In the genomic region with DNA sequence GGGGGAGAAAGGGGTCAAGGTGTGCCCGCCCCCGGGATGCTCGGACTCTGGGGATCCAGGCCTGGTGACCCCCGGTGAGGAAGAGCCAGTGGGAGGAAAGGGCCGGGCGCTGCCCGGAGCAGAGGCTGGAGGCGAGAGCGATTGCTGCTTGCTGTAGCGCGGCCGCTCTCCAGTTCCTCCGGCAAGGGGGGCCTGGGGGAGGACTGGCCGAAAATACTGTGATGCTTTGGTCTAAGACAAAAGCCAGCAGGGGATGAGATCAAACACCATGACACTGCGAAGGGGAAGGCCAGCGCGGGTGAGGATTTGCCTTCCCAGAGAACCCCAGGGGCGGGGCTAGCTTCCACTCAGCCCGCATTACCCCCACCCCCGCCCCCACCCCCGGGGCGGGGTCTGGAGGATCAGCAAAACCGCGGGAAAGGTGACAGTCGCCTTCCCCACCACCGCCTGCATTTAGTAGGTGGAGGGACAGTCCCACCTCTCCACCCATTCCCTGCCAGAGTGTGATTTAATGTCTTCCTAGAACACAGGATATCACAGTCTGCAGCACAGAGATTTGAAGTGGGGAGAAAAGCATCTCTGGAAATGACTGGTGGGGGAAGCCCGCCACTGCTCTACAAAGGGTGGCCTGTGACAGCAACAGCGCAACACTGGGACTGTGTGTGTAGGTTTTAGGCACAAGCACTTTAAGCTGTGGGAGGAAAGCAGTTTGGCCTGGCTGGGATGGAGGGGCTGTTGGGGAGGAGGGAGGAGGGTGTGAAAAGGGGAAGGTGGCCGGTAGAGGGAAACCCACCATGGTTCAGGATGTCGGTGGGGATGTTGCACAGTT, we compare ENCODE assay signal across 8 cellular contexts. TPM values are rescaled to one million over a fixed set of nuclear protein-coding genes. Genes with fewer than 3 reads are reported as not detected.
DNase-seq lines count a peak whose midpoint lies in the region; ATAC-seq, FAIRE-seq and TF ChIP-seq lines count a peak whose summit lies in the region.

No MANE protein-coding gene starts in this region.

- peak in 1 of 2 experiments; percentile 75; a peak in 2 of 4 replicates for TF ChIP-seq EP300 in GM12878 (IDR thresholded peaks at IDR 0.05; ENCODE audit: borderline replicate concordance in 1 of 2, control insufficient read depth in 1 of 2, low read depth in 2 of 2, low read length in 2 of 2)

- RAD21 ChIA-PET in GM12878 (lab: Charles Lee; ENCODE audit: unreplicated experiment), result no interaction called here

- peak overlapping the region; percentile 56; the same call in 1 of the 2 replicates for H3K9ac ChIP-seq in GM12878 (ENCODE audit: control insufficient read depth, insufficient read depth, low read length)

- CTCF ChIA-PET in GM12878 (lab: Yijun Ruan, JAX), result interaction anchor here (0.7 to 1.0 kb wide), 2 partner anchors 15 to 100 kb away, joined by 3 to 4 read pairs; no protein-coding TSS in a partner anchor

- no peaks in the 10 kb centered on the region for H3K36me3 ChIP-seq in GM12878 (ENCODE audit: control insufficient read depth in 2 of 2, insufficient read depth in 2 of 2, low read length in 1 of 2)

- TF ChIP-seq POLR2A in GM12891 (IDR thresholded peaks at IDR 0.05; ENCODE audit: low read depth, low read length) (no peak), GM12878 (IDR thresholded peaks at IDR 0.05; ENCODE audit: low read depth, low read length) (no peak)

- SMC1A ChIA-PET in GM12878 (lab: Charles Lee; ENCODE audit: uncharacterized antibody, unreplicated experiment), result interaction anchor here (0.8 kb wide), 1 partner anchor 10 kb away, joined by 3 read pairs; no protein-coding TSS in a partner anchor

- no peak for FAIRE-seq in GM12891 (lab: Jason Lieb, UNC)
- FAIRE-seq in GM12878 (lab: Jason Lieb, UNC), result peak; percentile 88

- in situ Hi-C loops in GM12878 (cut with MboI), result no loop called here

- H4K20me1 ChIP-seq in GM12878 (ENCODE audit: control insufficient read depth, insufficient read depth), result no peaks in the 10 kb centered on the region

- 3% methylated on average over 26 of the region's 30 CpGs for WGBS in GM12878 (ENCODE audit: insufficient coverage, insufficient replicate concordance, low lambda C conversion rate, missing lambda C conversion rate)

- H3K27ac ChIP-seq in GM12878 (ENCODE audit: control insufficient read depth, insufficient read depth), result no peak overlapping the region

- no peaks in the 10 kb centered on the region for H3K9me3 ChIP-seq in GM12878 (replicated peaks; ENCODE audit: control insufficient read depth, insufficient read depth, low read length)

- no TSS peak for BruUV-seq in GM12878 (replicated peaks; lab: Mats Ljungman, UMichigan)

- DNase-seq in GM12891 (ENCODE audit: insufficient read length, low spot score), result peak; percentile 76
- DNase-seq in NCI-H146 treated with DMSO at 0.1 percent for 48 hours (lab: John Stamatoyannopoulos, UW; ENCODE audit: unreplicated experiment), result peak; percentile 61
- DNase-seq in T1000 (lab: John Stamatoyannopoulos, UW), result peak; percentile 69
- DNase-seq in GM12878 (ENCODE audit: low read depth, low spot score), result peak; percentile 64
- peak; percentile 27 for DNase-seq in inferior parietal cortex (ENCODE audit: extremely low spot score)
- DNase-seq in stimulated activated CD4-positive, alpha-beta T cell treated with anti-CD3 and anti-CD28 coated beads, Interleukin-12 subunit alpha, Interleukin-12 subunit beta, amount 100 ng/mL, for 48 hours (ENCODE audit: low read depth in 2 of 3, low spot score in 1 of 3), result peak; percentile 91 to 95 (median 93)
- DNase-seq in OCI-M2 (lab: John Stamatoyannopoulos, UW; ENCODE audit: unreplicated experiment), result no peak

- H3K79me2 ChIP-seq in GM12878 (ENCODE audit: control insufficient read depth, insufficient read depth, low read length), result no peaks in the 10 kb centered on the region

- TF ChIP-seq CTCF in GM12878 (IDR thresholded peaks at IDR 0.05 in 2 of 3, conservative IDR thresholded peaks at IDR 0.05 in 1 of 3; ENCODE audit: control insufficient read depth in 2 of 3, extremely low read depth in 1 of 3, insufficient read depth in 1 of 3, low read depth in 3 of 3, low read length in 3 of 3), result no peak

- peaks cover 16% of the 10 kb centered on the region for H3K4me1 ChIP-seq in GM12878 (ENCODE audit: control insufficient read depth, insufficient read depth, low read length)

- peak overlapping the region; percentile 77 for H3K4me3 ChIP-seq in GM12878

- H2AFZ ChIP-seq in GM12878 (ENCODE audit: control insufficient read depth, low read depth, low read length), result peak overlapping the region; percentile 55; the same call in 1 of the 2 replicates

- H3K4me2 ChIP-seq in GM12878 (ENCODE audit: control insufficient read depth, insufficient read depth), result peak overlapping the region; percentile 95

- POLR2A ChIA-PET in GM12878 (lab: Charles Lee), result no interaction called here

- no peak for TF ChIP-seq RAD21 in GM12878 (IDR thresholded peaks at IDR 0.05; ENCODE audit: insufficient read depth, low read depth, low read length)

- intact Hi-C loops in GM12878 (cut with micrococcal nuclease; ENCODE audit: unreplicated experiment), result no loop called here

- no peaks in the 10 kb centered on the region for H3K27me3 ChIP-seq in GM12878 (replicated peaks in 1 of 2; ENCODE audit: control insufficient read depth in 2 of 2, insufficient read depth in 2 of 2, low read length in 1 of 2)

- ATAC-seq in HG02798 (IDR thresholded peaks at IDR 0.05; ENCODE audit: poor library complexity, unreplicated experiment), result peak; percentile 89
- peak; percentile 95 for ATAC-seq in GM12878

TF ChIP-seq in GM12891, 5 proteins besides CTCF, POLR2A, EP300 and RAD21:
- TF ChIP-seq POLR2AphosphoS5 (IDR thresholded peaks at IDR 0.05; ENCODE audit: low read depth, low read length), result no peak
- peak; percentile 33 for TF ChIP-seq PAX5 (IDR thresholded peaks at IDR 0.05; ENCODE audit: insufficient read depth, low read length, severe bottlenecking)
- TF ChIP-seq TAF1 (IDR thresholded peaks at IDR 0.05; ENCODE audit: low read depth, low read length), result no peak
- peak; percentile 81 for TF ChIP-seq POU2F2 (IDR thresholded peaks at IDR 0.05; ENCODE audit: low read depth, low read length)
- TF ChIP-seq SPI1 (IDR thresholded peaks at IDR 0.05; ENCODE audit: low read depth, low read length), result 0 out of 2 replicates have a peak, but pooled peaks have one; percentile 2

TF ChIP-seq in GM12878, 131 proteins besides CTCF, POLR2A, EP300 and RAD21 (continues in another document):
- TF ChIP-seq HDAC6 (IDR thresholded peaks at IDR 0.05; ENCODE audit: unreplicated experiment) (no peak), CBFB (IDR thresholded peaks at IDR 0.05; ENCODE audit: low read depth) (peak; percentile 72; the same call in 1 of the 2 replicates), JUNB (IDR thresholded peaks at IDR 0.05) (peak; percentile 97), JUND (IDR thresholded peaks at IDR 0.05; ENCODE audit: low read depth, low read length) (peak; percentile 90), SMAD5 (IDR thresholded peaks at IDR 0.05; ENCODE audit: low read depth) (no peak), SP1 (IDR thresholded peaks at IDR 0.05; ENCODE audit: low read depth, low read length) (no peak), NFXL1 (IDR thresholded peaks at IDR 0.05; ENCODE audit: borderline replicate concordance) (no peak), ZZZ3 (IDR thresholded peaks at IDR 0.05; ENCODE audit: control insufficient read depth, insufficient read length, low read depth) (no peak), ZNF24 (IDR thresholded peaks at IDR 0.05) (no peak)
- TF ChIP-seq, protein P1, sequence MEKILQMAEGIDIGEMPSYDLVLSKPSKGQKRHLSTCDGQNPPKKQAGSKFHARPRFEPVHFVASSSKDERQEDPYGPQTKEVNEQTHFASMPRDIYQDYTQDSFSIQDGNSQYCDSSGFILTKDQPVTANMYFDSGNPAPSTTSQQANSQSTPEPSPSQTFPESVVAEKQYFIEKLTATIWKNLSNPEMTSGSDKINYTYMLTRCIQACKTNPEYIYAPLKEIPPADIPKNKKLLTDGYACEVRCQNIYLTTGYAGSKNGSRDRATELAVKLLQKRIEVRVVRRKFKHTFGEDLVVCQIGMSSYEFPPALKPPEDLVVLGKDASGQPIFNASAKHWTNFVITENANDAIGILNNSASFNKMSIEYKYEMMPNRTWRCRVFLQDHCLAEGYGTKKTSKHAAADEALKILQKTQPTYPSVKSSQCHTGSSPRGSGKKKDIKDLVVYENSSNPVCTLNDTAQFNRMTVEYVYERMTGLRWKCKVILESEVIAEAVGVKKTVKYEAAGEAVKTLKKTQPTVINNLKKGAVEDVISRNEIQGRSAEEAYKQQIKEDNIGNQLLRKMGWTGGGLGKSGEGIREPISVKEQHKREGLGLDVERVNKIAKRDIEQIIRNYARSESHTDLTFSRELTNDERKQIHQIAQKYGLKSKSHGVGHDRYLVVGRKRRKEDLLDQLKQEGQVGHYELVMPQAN (conservative IDR thresholded peaks at IDR 0.05), result no peak

RNA-seq across cellular contexts. Expression of a gene that starts 25.7 kb away (rescaled TPM):
- 5.0 TPM for polyA plus RNA-seq in GM12891 (2012; ENCODE audit: low read depth, missing spikeins)
- total RNA-seq in GM12878 (2013; cell fraction: nucleolus; rRNA removed), result 0.29 and 0.59 TPM in 2 replicates
- 0.33 and 0.96 TPM in 2 replicates for total RNA-seq in GM12878 (2014; rRNA removed)
- total RNA-seq in GM12878 (2014; rRNA removed; fragmentation: Illumina TruSeq; extraction: Trizol), result 0.18 and 0.23 TPM in 2 replicates
- 0.87 and 1.2 TPM in 2 replicates for total RNA-seq in GM12878 (2021)
- 0.72 TPM for polyA plus RNA-seq in GM12878 (2011; ENCODE audit: low read depth)
- polyA plus RNA-seq in GM12878 (2011; rRNA removed), result 0.06 and 0.19 TPM in 2 replicates
- 0.12 and 0.22 TPM in 2 replicates for polyA plus RNA-seq in GM12878 (2011; cell fraction: cytosol; rRNA removed)
- 1.3 and 1.8 TPM in 2 replicates for polyA plus RNA-seq in GM12878 (2011; cell fraction: nucleus; rRNA removed)
- 1.1 and 1.7 TPM in 2 replicates for polyA plus RNA-seq in GM12878 (2012)
- polyA plus RNA-seq in GM12878 (2014; fragmentation: Illumina TruSeq; extraction: Trizol), result 0.29 TPM in 1 of 2 replicates, not detected in the other
- polyA plus RNA-seq in GM12878 (2014; fragmentation: Nextera tagmentation; extraction: Ambion mirVana), result under 1 TPM in 1 of 2 experiments, not detected in 1; 0.04 TPM
- 0.50 and 0.76 TPM in 2 replicates for polyA plus RNA-seq in GM12878 (2014; rRNA removed)
- under 1 TPM; 0.30 to 0.46 TPM for polyA plus RNA-seq in GM12878 (2016; fragmentation: Nextera tagmentation; extraction: Ambion mirVana)
- 0.22 and 0.82 TPM in 2 replicates for polyA minus RNA-seq in GM12878 (2011; rRNA and poly(A)+ RNA removed)
- 0.27 and 0.42 TPM in 2 replicates for polyA minus RNA-seq in GM12878 (2011; cell fraction: cytosol; rRNA and poly(A)+ RNA removed)
- polyA minus RNA-seq in GM12878 (2011; cell fraction: nucleus; rRNA and poly(A)+ RNA removed), result 0.36 and 0.86 TPM in 2 replicates
